Comparison of ENCODE assay signal across 13 cellular contexts in the genomic region with DNA sequence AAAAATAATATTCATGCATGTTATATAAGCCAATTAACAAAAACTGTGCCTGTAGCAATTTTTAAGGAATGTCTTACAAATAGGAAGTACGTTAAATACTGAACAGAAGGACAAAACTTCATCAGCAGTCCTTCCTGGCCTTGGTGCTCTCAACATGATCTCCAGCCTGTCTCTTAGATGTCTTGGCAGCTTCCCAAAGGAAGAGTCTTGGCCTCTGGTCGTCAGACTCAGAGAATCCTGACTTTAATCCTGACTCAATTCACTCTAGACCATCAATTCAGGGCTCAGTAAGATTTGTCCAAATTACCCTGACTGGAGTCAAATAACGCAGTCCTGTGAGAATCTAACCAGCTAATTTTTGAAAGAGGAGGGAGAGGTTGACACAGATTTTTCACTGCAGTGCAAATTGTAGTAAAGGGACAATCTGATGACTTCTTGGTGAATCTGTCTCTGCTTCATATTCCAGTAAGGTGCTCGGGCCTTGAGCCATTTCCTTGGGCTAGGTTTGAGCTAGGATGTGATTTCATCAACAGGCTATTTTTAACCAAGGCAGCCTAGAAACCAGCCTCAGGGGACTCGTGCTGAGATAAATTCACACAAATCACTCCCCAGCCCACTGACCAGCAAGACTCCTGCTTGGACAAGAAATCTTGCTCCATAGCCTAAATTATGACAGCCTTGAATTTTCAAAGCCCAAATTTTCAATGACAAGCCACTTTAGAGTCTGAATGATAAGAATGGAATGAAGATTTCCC.
DNase-seq lines count a peak whose midpoint lies in the region; ATAC-seq and TF ChIP-seq lines count a peak whose summit lies in the region.
"Had no signal": no experiment of that assay in that cellular context is flagged by ENCODE, and none has a peak within 500 bp of the region (broad histone marks: within the 10 kb centered on the region; RNA-seq: fewer than 3 reads in every experiment).

No MANE protein-coding gene starts in this region.

- H3K9me3 ChIP-seq in HAP-1: no peaks in the 10 kb centered on the region

- no peaks in the 10 kb centered on the region for H3K4me1 ChIP-seq in HAP-1

- H3K27me3 ChIP-seq in HAP-1 (ENCODE audit: low read depth): no peaks in the 10 kb centered on the region

- peak; percentile 62 for ATAC-seq in SK-N-SH treated with all-trans-retinoic acid at 6 μM for 48 hours
- ATAC-seq: stimulated activated naive CD8-positive, alpha-beta T cell treated with anti-CD3 and anti-CD28 coated beads, Interleukin-15, Interleukin-2, amounts not matched to agents 100 U/mL and 50 U/mL, for 24 hours had no signal

- intact Hi-C loops in posterior vena cava (cut with DNase I): loop anchor here in 1 of 2 donors (10.0 kb wide), 1 partner anchor 152 kb away; no protein-coding TSS in a partner anchor

- in situ Hi-C loops in G401 (cut with HindIII; ENCODE audit: low sequenced_read_pairs) (no loop called here), HAP-1 (cut with MboI; ENCODE audit: low sequenced_read_pairs) (no loop called here)

- H3K4me3 ChIP-seq in HAP-1: no peak overlapping the region

- no peaks in the 10 kb centered on the region for H3K36me3 ChIP-seq in HAP-1 (replicated peaks)

- no peak for TF ChIP-seq CTCF in GM20000 (IDR thresholded peaks at IDR 0.05; ENCODE audit: extremely low read depth, missing control alignments)

- peak; percentile 27 for DNase-seq in G401 (ENCODE audit: low spot score)
- peak; percentile 24 for DNase-seq in glomerular visceral epithelial cell (ENCODE audit: extremely low spot score)
- DNase-seq in posterior vena cava (ENCODE audit: low spot score): peak; percentile 85
- DNase-seq in iPS-NIHi7 (ENCODE audit: extremely low spot score): no peak
- no peak for DNase-seq in GM20000 (ENCODE audit: low spot score)
- DNase-seq in HAP-1 (ENCODE audit: low spot score in 2 of 2): no peak
- DNase-seq in NCI-H146 (lab: John Stamatoyannopoulos, UW): no peak
- DNase-seq: activated effector memory CD4-positive, alpha-beta T cell treated with anti-CD3 and anti-CD28 coated beads, Interleukin-2, amount 50 U/mL, for 16 hours; DMS79; hypothalamus; NCI-H1436 treated with DMSO at 0.1 percent for 48 hours; stimulated activated naive CD8-positive, alpha-beta T cell treated with anti-CD3 and anti-CD28 coated beads, Interleukin-15, Interleukin-2, amounts not matched to agents 100 U/mL and 50 U/mL, for 24 hours had no signal

TF ChIP-seq in SK-N-SH treated with all-trans-retinoic acid at 6 μM for 48 hours, 23 proteins besides CTCF, POLR2A, EP300 and RAD21:
- TF ChIP-seq TOX (CRISPR knock-in tag; IDR thresholded peaks at IDR 0.05; ENCODE audit: borderline replicate concordance) (no peak), ISL1 (CRISPR knock-in tag; IDR thresholded peaks at IDR 0.05) (peak; percentile 58)
TF ChIP-seq in SK-N-SH treated with all-trans-retinoic acid at 6 μM for 48 hours: peak in this region for 1.

Comparison
In these comparisons a context has a peak if more than half of its experiments do, and no peak if none do; other contexts are left out.
1. DNase-seq: peak in G401 (single experiment), glomerular visceral epithelial cell (single experiment) and posterior vena cava (single experiment); none in iPS-NIHi7 (single experiment), GM20000 (single experiment), HAP-1 (0 of 2) and NCI-H146 (single experiment).